In genomic region chr20:47662483-47663353, GRCh38 we compare ENCODE assay signal across 1 cellular context.
TF ChIP-seq lines count a peak whose summit lies in the region.

No MANE protein-coding gene starts in this region.

TF ChIP-seq in HepG2, 621 proteins besides CTCF, POLR2A, EP300 and RAD21 (continued from another document):
- TF ChIP-seq ZNF672 (CRISPR knock-in tag; IDR thresholded peaks at IDR 0.05) (peak; percentile 25; the same call in 1 of the 2 replicates), SOX5 (CRISPR knock-in tag; IDR thresholded peaks at IDR 0.05; ENCODE audit: borderline replicate concordance) (no peak), BRF2 (CRISPR knock-in tag; IDR thresholded peaks at IDR 0.05) (no peak), ZNF784 (CRISPR knock-in tag; IDR thresholded peaks at IDR 0.05; ENCODE audit: borderline replicate concordance) (no peak), ZFP36L2 (CRISPR knock-in tag; IDR thresholded peaks at IDR 0.05) (no peak)
